ENCODE assay signal across 13 cellular contexts in the genomic region with DNA sequence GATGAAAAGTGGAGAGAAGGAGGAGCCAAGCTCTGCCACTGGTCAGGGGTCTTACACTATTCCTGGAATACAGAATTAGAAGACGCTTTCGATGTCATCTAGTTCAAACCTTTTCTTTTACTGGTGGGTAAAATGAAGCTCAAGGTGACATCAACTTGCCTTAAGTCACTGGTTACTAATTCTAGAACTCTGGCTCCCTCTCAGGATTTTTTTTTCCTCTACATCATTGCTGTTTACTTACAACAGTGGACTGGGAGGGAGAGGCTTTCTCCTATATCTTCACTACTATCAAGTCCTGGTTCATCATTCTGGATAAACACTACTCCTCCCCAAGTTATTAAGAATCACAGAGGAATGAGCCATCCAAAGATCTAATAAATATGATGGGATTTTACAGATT.
DNase-seq lines count a peak whose midpoint lies in the region; ATAC-seq and TF ChIP-seq lines count a peak whose summit lies in the region.
"Had no signal": no experiment of that assay in that cellular context is flagged by ENCODE, and none has a peak within 500 bp of the region (broad histone marks: within the 10 kb centered on the region; RNA-seq: fewer than 3 reads in every experiment).

No MANE protein-coding gene starts in this region.

- no peak overlapping the region for H3K4me2 ChIP-seq in hepatocyte

- peaks cover 86% of the 10 kb centered on the region for H3K4me1 Mint-ChIP-seq in activated naive CD4-positive, alpha-beta T cell treated with anti-CD3 and anti-CD28 coated beads for 36 hours (ENCODE audit: low read depth)
- peaks cover 78% of the 10 kb centered on the region for H3K4me1 Mint-ChIP-seq in activated T-helper 17 cell treated with anti-CD3 and anti-CD28 coated beads, Interleukin-2, amount 50 U/mL, for 72 hours

- H3K27me3 Mint-ChIP-seq in activated naive CD4-positive, alpha-beta T cell treated with anti-CD3 and anti-CD28 coated beads for 36 hours (ENCODE audit: low read depth), result no peaks in the 10 kb centered on the region
- no peaks in the 10 kb centered on the region for H3K27me3 Mint-ChIP-seq in activated T-helper 17 cell treated with anti-CD3 and anti-CD28 coated beads, Interleukin-2, amount 50 U/mL, for 72 hours

- no peak overlapping the region for H2AFZ ChIP-seq in hepatocyte

- H3K4me3 ChIP-seq in hepatocyte, result no peak overlapping the region
- no peak overlapping the region for H3K4me3 ChIP-seq in stomach
- H3K4me3 ChIP-seq: HAP-1, thyroid gland had no signal

- no peak for TF ChIP-seq POLR2A in stomach (IDR thresholded peaks at IDR 0.05)

- no peak for ATAC-seq in activated T-helper 17 cell treated with anti-CD3 and anti-CD28 coated beads, Interleukin-2, amount 50 U/mL, for 72 hours (replicated peaks)
- ATAC-seq in GM19023 (IDR thresholded peaks at IDR 0.05; ENCODE audit: unreplicated experiment), result no peak
- ATAC-seq in HG02642 (IDR thresholded peaks at IDR 0.05; ENCODE audit: poor library complexity, unreplicated experiment), result no peak

- H3K36me3 ChIP-seq in hepatocyte (replicated peaks; ENCODE audit: insufficient read depth, low read depth), result no peaks in the 10 kb centered on the region
- peaks cover 0 to 11% (median 0%) of the 10 kb centered on the region in 4 donors for H3K36me3 ChIP-seq in stomach
- H3K36me3 ChIP-seq: HAP-1, thyroid gland had no signal

- peaks cover 69% of the 10 kb centered on the region for H3K79me2 ChIP-seq in hepatocyte

- H3K9me3 ChIP-seq in hepatocyte (ENCODE audit: low read depth), result no peaks in the 10 kb centered on the region
- no peaks in the 10 kb centered on the region for H3K9me3 ChIP-seq in stomach
- H3K9me3 ChIP-seq: HAP-1, thyroid gland had no signal

- no peaks in the 10 kb centered on the region for H4K20me1 ChIP-seq in hepatocyte (ENCODE audit: insufficient read depth, poor library complexity, severe bottlenecking)

- peak overlapping the region; percentile 78 for H3K4me3 Mint-ChIP-seq in activated naive CD4-positive, alpha-beta T cell treated with anti-CD3 and anti-CD28 coated beads for 36 hours
- peak overlapping the region; percentile 99 for H3K4me3 Mint-ChIP-seq in activated T-helper 17 cell treated with anti-CD3 and anti-CD28 coated beads, Interleukin-2, amount 50 U/mL, for 72 hours

- intact Hi-C loops in activated naive CD4-positive, alpha-beta T cell treated with anti-CD3 and anti-CD28 coated beads for 36 hours (cut with micrococcal nuclease), result loop anchor here (1.0 to 2.0 kb wide), 3 partner anchors 214 to 326 kb away; no protein-coding TSS in a partner anchor
- intact Hi-C loops in stomach (cut with DNase I; ENCODE audit: low total_unique reads), result no loop called here

- 69% methylated on average over 2 of the region's 2 CpGs for WGBS in hepatocyte (ENCODE audit: low lambda C conversion rate, missing lambda C conversion rate)
- 79 to 94% (median 87%) methylated on average over 2 of the region's 2 CpGs for WGBS in stomach, 5 donors

- no peaks in the 10 kb centered on the region for H3K27me3 ChIP-seq in hepatocyte
- H3K27me3 ChIP-seq in stomach, result no peaks in the 10 kb centered on the region
- H3K27me3 ChIP-seq: thyroid gland had no signal

- CTCF ChIA-PET in activated naive CD4-positive, alpha-beta T cell treated with anti-CD3 and anti-CD28 coated beads for 36 hours (lab: Charles Lee), result interaction anchor here (0.6 to 8.0 kb wide), 16 partner anchors 8 to 465 kb away, joined by 3 to 69 read pairs (median 6); no protein-coding TSS in a partner anchor

- DNase-seq in activated naive CD4-positive, alpha-beta T cell treated with anti-CD3 and anti-CD28 coated beads for 36 hours, result no peak
- no peak for DNase-seq in activated naive CD4-positive, alpha-beta T cell (lab: John Stamatoyannopoulos, UW)
- no peak for DNase-seq in hepatocyte (ENCODE audit: low spot score)
- no peak for DNase-seq in stomach
- no peak for DNase-seq in stimulated activated naive CD4-positive, alpha-beta T cell treated with Interleukin-2 at 50 U/mL for 16 hours (lab: John Stamatoyannopoulos, UW)
- DNase-seq: MM.1S; NCI-H524; stimulated activated CD4-positive, alpha-beta T cell treated with anti-CD3 and anti-CD28 coated beads, Interleukin-2, amount 100 ng/mL, for 48 hours; thyroid gland had no signal

- H3K27ac ChIP-seq in hepatocyte (peak overlapping the region; percentile 53), stomach (peak overlapping the region in 3 of 5 donors; percentile 50 to 88 (median 86))

- peak overlapping the region; percentile 97 for H3K27ac Mint-ChIP-seq in activated naive CD4-positive, alpha-beta T cell treated with anti-CD3 and anti-CD28 coated beads for 36 hours
- peak overlapping the region; percentile 100 for H3K27ac Mint-ChIP-seq in activated T-helper 17 cell treated with anti-CD3 and anti-CD28 coated beads, Interleukin-2, amount 50 U/mL, for 72 hours

- H3K4me1 ChIP-seq in hepatocyte (ENCODE audit: insufficient read depth), result peaks cover 52% of the 10 kb centered on the region
- peaks cover 57 to 100% (median 95%) of the 10 kb centered on the region in 4 donors for H3K4me1 ChIP-seq in stomach

- TF ChIP-seq CTCF in hepatocyte (IDR thresholded peaks at IDR 0.05; ENCODE audit: poor library complexity), result no peak
- TF ChIP-seq CTCF in stomach (IDR thresholded peaks at IDR 0.05), result no peak

- peaks cover 81% of the 10 kb centered on the region for H3K36me3 Mint-ChIP-seq in activated naive CD4-positive, alpha-beta T cell treated with anti-CD3 and anti-CD28 coated beads for 36 hours (ENCODE audit: low read depth)
- H3K36me3 Mint-ChIP-seq in activated T-helper 17 cell treated with anti-CD3 and anti-CD28 coated beads, Interleukin-2, amount 50 U/mL, for 72 hours (ENCODE audit: low read depth), result peaks cover 100% of the 10 kb centered on the region

- TF ChIP-seq EP300 in stomach (IDR thresholded peaks at IDR 0.05), result no peak

- H3K9me3 Mint-ChIP-seq in activated naive CD4-positive, alpha-beta T cell treated with anti-CD3 and anti-CD28 coated beads for 36 hours, result no peaks in the 10 kb centered on the region
- no peaks in the 10 kb centered on the region for H3K9me3 Mint-ChIP-seq in activated T-helper 17 cell treated with anti-CD3 and anti-CD28 coated beads, Interleukin-2, amount 50 U/mL, for 72 hours

- no peaks in the 10 kb centered on the region for H3K9me2 ChIP-seq in hepatocyte (replicated peaks; ENCODE audit: insufficient read depth)
